ENCODE assay signal across 8 cellular contexts in genomic region chr17:76681222-76682137, GRCh38. TPM values are rescaled to one million over a fixed set of nuclear protein-coding genes. Genes with fewer than 3 reads are reported as not detected.
DNase-seq lines count a peak whose midpoint lies in the region; ATAC-seq lines count a peak whose summit lies in the region.

No MANE protein-coding gene starts in this region.

- H3K36me3 Mint-ChIP-seq in activated naive CD8-positive, alpha-beta T cell treated with anti-CD3 and anti-CD28 coated beads, Interleukin-2, amount 10 ng/mL, durations not matched to agents 7 days and 5 days, result peaks cover 3% of the 10 kb centered on the region

- no peak overlapping the region for H3K27ac Mint-ChIP-seq in activated naive CD8-positive, alpha-beta T cell treated with anti-CD3 and anti-CD28 coated beads, Interleukin-2, amount 10 ng/mL, durations not matched to agents 7 days and 5 days

- H3K4me1 Mint-ChIP-seq in activated naive CD8-positive, alpha-beta T cell treated with anti-CD3 and anti-CD28 coated beads, Interleukin-2, amount 10 ng/mL, durations not matched to agents 7 days and 5 days, result peaks cover 4% of the 10 kb centered on the region

- POLR2A ChIA-PET in activated naive CD8-positive, alpha-beta T cell treated with anti-CD3 and anti-CD28 coated beads, Interleukin-2, amount 10 ng/mL, durations not matched to agents 7 days and 5 days (lab: Charles Lee), result interaction anchor here (0.6 to 1.7 kb wide), 2 partner anchors 10 to 135 kb away, joined by 3 to 8 read pairs; no protein-coding TSS in a partner anchor

- no peaks in the 10 kb centered on the region for H3K27me3 Mint-ChIP-seq in activated naive CD8-positive, alpha-beta T cell treated with anti-CD3 and anti-CD28 coated beads, Interleukin-2, amount 10 ng/mL, durations not matched to agents 7 days and 5 days

- peak; percentile 62 for ATAC-seq in activated naive CD8-positive, alpha-beta T cell treated with anti-CD3 and anti-CD28 coated beads, Interleukin-2, amount 10 ng/mL, durations not matched to agents 7 days and 5 days (ENCODE audit: low read depth)
- ATAC-seq in left cardiac atrium, result peak; percentile 59
- ATAC-seq in HG03565 (IDR thresholded peaks at IDR 0.05; ENCODE audit: unreplicated experiment), result no peak

- intact Hi-C loops in left cardiac atrium (cut with DNase I), result loop anchor here in 1 of 2 donors (5.0 kb wide), 1 partner anchor 36 kb away; no protein-coding TSS in a partner anchor

- no peaks in the 10 kb centered on the region for H3K9me3 Mint-ChIP-seq in activated naive CD8-positive, alpha-beta T cell treated with anti-CD3 and anti-CD28 coated beads, Interleukin-2, amount 10 ng/mL, durations not matched to agents 7 days and 5 days

- no peak overlapping the region for H3K4me3 Mint-ChIP-seq in activated naive CD8-positive, alpha-beta T cell treated with anti-CD3 and anti-CD28 coated beads, Interleukin-2, amount 10 ng/mL, durations not matched to agents 7 days and 5 days

- DNase-seq in EL (peak; percentile 62), MV-4-11 (lab: John Stamatoyannopoulos, UW) (peak; percentile 66), SW 1271 (lab: John Stamatoyannopoulos, UW) (peak; percentile 30 to 41), left cardiac atrium (peak; percentile 80), renal cortical epithelial cell (ENCODE audit: low read depth) (peak; percentile 57), T1000 (lab: John Stamatoyannopoulos, UW) (no peak)
- DNase-seq in activated naive CD8-positive, alpha-beta T cell treated with anti-CD3 and anti-CD28 coated beads, Interleukin-2, amount 10 ng/mL, durations not matched to agents 7 days and 5 days, result peak; percentile 74

RNA-seq across cellular contexts. Expression of gene MXRA7, which starts 29.3 kb away (rescaled TPM):
- total RNA-seq in activated naive CD8-positive, alpha-beta T cell treated with anti-CD3 and anti-CD28 coated beads, Interleukin-2, amount 10 ng/mL, durations not matched to agents 7 days and 5 days, result 10 to 100 TPM; 34.4 to 37.2 TPM
- 100 to 1,000 TPM; 394 to 506 TPM for total RNA-seq in left cardiac atrium
- 152 and 286 TPM in 2 replicates for total RNA-seq in renal cortical epithelial cell

RNA-seq across cellular contexts. Expression of gene ST6GALNAC1, which starts 37.9 kb away (rescaled TPM):
- not detected for total RNA-seq in activated naive CD8-positive, alpha-beta T cell treated with anti-CD3 and anti-CD28 coated beads, Interleukin-2, amount 10 ng/mL, durations not matched to agents 7 days and 5 days
- total RNA-seq in left cardiac atrium, result 1 to 10 TPM; 2.4 TPM
- total RNA-seq in renal cortical epithelial cell, result 0.52 TPM in 1 of 2 replicates, not detected in the other

RNA-seq across cellular contexts. Expression of gene JMJD6, which starts 44.9 kb away (rescaled TPM):
- 10 to 100 TPM; 55.0 to 58.9 TPM for total RNA-seq in activated naive CD8-positive, alpha-beta T cell treated with anti-CD3 and anti-CD28 coated beads, Interleukin-2, amount 10 ng/mL, durations not matched to agents 7 days and 5 days
- total RNA-seq in left cardiac atrium (10 to 100 TPM; 44.9 to 55.3 TPM), renal cortical epithelial cell (18.2 and 18.4 TPM in 2 replicates)

RNA-seq across cellular contexts. Expression of gene METTL23, which starts 45.2 kb away (rescaled TPM):
- total RNA-seq in activated naive CD8-positive, alpha-beta T cell treated with anti-CD3 and anti-CD28 coated beads, Interleukin-2, amount 10 ng/mL, durations not matched to agents 7 days and 5 days, result 10 to 100 TPM; 51.1 to 54.1 TPM
- 10 to 100 TPM; 22.0 to 25.7 TPM for total RNA-seq in left cardiac atrium
- 27.0 and 31.6 TPM in 2 replicates for total RNA-seq in renal cortical epithelial cell

RNA-seq across cellular contexts. Expression of gene SRSF2, which starts 55.7 kb away (rescaled TPM):
- total RNA-seq in activated naive CD8-positive, alpha-beta T cell treated with anti-CD3 and anti-CD28 coated beads, Interleukin-2, amount 10 ng/mL, durations not matched to agents 7 days and 5 days, result 100 to 1,000 TPM; 376 to 384 TPM
- total RNA-seq in left cardiac atrium, result 100 to 1,000 TPM in 1 of 2 donors, 10 to 100 TPM in 1; 78.1 to 108 TPM
- 121 and 147 TPM in 2 replicates for total RNA-seq in renal cortical epithelial cell
